In genomic region chr3:149726716-149727407, GRCh38 we compare ENCODE assay signal across 11 cellular contexts. TPM values are rescaled to one million over a fixed set of nuclear protein-coding genes. Genes with fewer than 3 reads are reported as not detected.
A peak's percentile ranks its signal among the peaks of the same experiment; 100 is the strongest.
DNase-seq lines count a peak whose midpoint lies in the region; ATAC-seq and TF ChIP-seq lines count a peak whose summit lies in the region.
"Had no signal": no experiment of that assay in that cellular context is flagged by ENCODE, and none has a peak within 500 bp of the region (broad histone marks: within the 10 kb centered on the region; RNA-seq: fewer than 3 reads in every experiment).

No MANE protein-coding gene starts in this region.

- H3K4me3 ChIP-seq in mucosa of descending colon (no peak overlapping the region), SJCRH30 (no peak overlapping the region)

- peaks cover 11% of the 10 kb centered on the region for H3K4me1 Mint-ChIP-seq in activated CD8-positive, alpha-beta memory T cell treated with anti-CD3 and anti-CD28 coated beads, Interleukin-2, amount 10 ng/mL, durations not matched to agents 7 days and 5 days
- no peaks in the 10 kb centered on the region for H3K4me1 Mint-ChIP-seq in stimulated activated effector memory CD8-positive, alpha-beta T cell treated with anti-CD3 and anti-CD28 coated beads, Interleukin-12 subunit alpha, Interleukin-12 subunit beta, amount 100 ng/mL, for 72 hours

- peaks cover 8% of the 10 kb centered on the region for H3K27me3 Mint-ChIP-seq in activated CD8-positive, alpha-beta memory T cell treated with anti-CD3 and anti-CD28 coated beads, Interleukin-2, amount 10 ng/mL, durations not matched to agents 7 days and 5 days

- intact Hi-C loops in mucosa of descending colon (cut with DNase I, micrococcal nuclease): no loop called here

- CTCF ChIA-PET in activated CD8-positive, alpha-beta memory T cell treated with anti-CD3 and anti-CD28 coated beads, Interleukin-2, amount 10 ng/mL, durations not matched to agents 7 days and 5 days (lab: Charles Lee): interaction anchor here (1.5 to 2.1 kb wide), 2 partner anchors 10 to 158 kb away, joined by 6 to 8 read pairs; no protein-coding TSS in a partner anchor

- peaks cover 11% of the 10 kb centered on the region for H3K36me3 Mint-ChIP-seq in activated CD8-positive, alpha-beta memory T cell treated with anti-CD3 and anti-CD28 coated beads, Interleukin-2, amount 10 ng/mL, durations not matched to agents 7 days and 5 days
- H3K36me3 Mint-ChIP-seq in stimulated activated effector memory CD8-positive, alpha-beta T cell treated with anti-CD3 and anti-CD28 coated beads, Interleukin-12 subunit alpha, Interleukin-12 subunit beta, amount 100 ng/mL, for 72 hours: no peaks in the 10 kb centered on the region

- peaks cover 4% of the 10 kb centered on the region for H3K9me3 Mint-ChIP-seq in activated CD8-positive, alpha-beta memory T cell treated with anti-CD3 and anti-CD28 coated beads, Interleukin-2, amount 10 ng/mL, durations not matched to agents 7 days and 5 days (ENCODE audit: low read depth)
- H3K9me3 Mint-ChIP-seq in stimulated activated effector memory CD8-positive, alpha-beta T cell treated with anti-CD3 and anti-CD28 coated beads, Interleukin-12 subunit alpha, Interleukin-12 subunit beta, amount 100 ng/mL, for 72 hours: no peaks in the 10 kb centered on the region

- no peak for DNase-seq in activated CD8-positive, alpha-beta memory T cell treated with anti-CD3 and anti-CD28 coated beads, Interleukin-2, amount 10 ng/mL, durations not matched to agents 7 days and 5 days
- no peak for DNase-seq in activated CD8-positive, alpha-beta memory T cell treated with anti-CD3 and anti-CD28 coated beads for 24 hours
- DNase-seq in stimulated activated effector memory CD8-positive, alpha-beta T cell treated with anti-CD3 and anti-CD28 coated beads, Interleukin-12 subunit alpha, Interleukin-12 subunit beta, amount 100 ng/mL, for 72 hours (ENCODE audit: low spot score in 2 of 2): peak in 1 of 2 donors; percentile 56
- no peak for DNase-seq in mucosa of descending colon
- DNase-seq in SJCRH30: no peak
- no peak for DNase-seq in anterior cingulate cortex (lab: John Stamatoyannopoulos, UW)
- DNase-seq: activated CD4-positive, CD25-positive, alpha-beta regulatory T cell; amygdala; NCI-H345 had no signal

- no peaks in the 10 kb centered on the region for H3K4me1 ChIP-seq in mucosa of descending colon (ENCODE audit: low read depth)
- H3K4me1 ChIP-seq in SJCRH30: no peaks in the 10 kb centered on the region

- H3K4me3 Mint-ChIP-seq in activated CD8-positive, alpha-beta memory T cell treated with anti-CD3 and anti-CD28 coated beads, Interleukin-2, amount 10 ng/mL, durations not matched to agents 7 days and 5 days: no peak overlapping the region
- no peak overlapping the region for H3K4me3 Mint-ChIP-seq in stimulated activated effector memory CD8-positive, alpha-beta T cell treated with anti-CD3 and anti-CD28 coated beads, Interleukin-12 subunit alpha, Interleukin-12 subunit beta, amount 100 ng/mL, for 72 hours

- H3K27ac Mint-ChIP-seq in activated CD8-positive, alpha-beta memory T cell treated with anti-CD3 and anti-CD28 coated beads, Interleukin-2, amount 10 ng/mL, durations not matched to agents 7 days and 5 days: no peak overlapping the region
- no peak overlapping the region for H3K27ac Mint-ChIP-seq in stimulated activated effector memory CD8-positive, alpha-beta T cell treated with anti-CD3 and anti-CD28 coated beads, Interleukin-12 subunit alpha, Interleukin-12 subunit beta, amount 100 ng/mL, for 72 hours

- TF ChIP-seq CTCF in mucosa of descending colon (IDR thresholded peaks at IDR 0.05): no peak

- H3K27ac ChIP-seq in SJCRH30: no peak overlapping the region

- ATAC-seq in activated CD8-positive, alpha-beta memory T cell treated with anti-CD3 and anti-CD28 coated beads, Interleukin-2, amount 10 ng/mL, durations not matched to agents 7 days and 5 days: peak; percentile 81
- peak; percentile 84 for ATAC-seq in GM21528 (IDR thresholded peaks at IDR 0.05; ENCODE audit: low FRiP score, unreplicated experiment)
- ATAC-seq in HG03196 (IDR thresholded peaks at IDR 0.05; ENCODE audit: unreplicated experiment): peak; percentile 53
- ATAC-seq in stimulated activated effector memory CD8-positive, alpha-beta T cell treated with anti-CD3 and anti-CD28 coated beads, Interleukin-12 subunit alpha, Interleukin-12 subunit beta, amount 100 ng/mL, for 72 hours: peak; percentile 99
- ATAC-seq in mucosa of descending colon: no peak

- H3K9me3 ChIP-seq in mucosa of descending colon: no peaks in the 10 kb centered on the region
- no peaks in the 10 kb centered on the region for H3K9me3 ChIP-seq in SJCRH30 (replicated peaks)

- no peaks in the 10 kb centered on the region for H3K27me3 ChIP-seq in SJCRH30

- H3K36me3 ChIP-seq in mucosa of descending colon (ENCODE audit: low read depth) (no peaks in the 10 kb centered on the region), SJCRH30 (no peaks in the 10 kb centered on the region)

RNA-seq across cellular contexts. Expression of gene COMMD2, which starts 25.4 kb away (rescaled TPM):
- 10 to 100 TPM; 35.5 to 38.9 TPM for total RNA-seq in activated CD8-positive, alpha-beta memory T cell treated with anti-CD3 and anti-CD28 coated beads, Interleukin-2, amount 10 ng/mL, durations not matched to agents 7 days and 5 days
- 10 to 100 TPM; 19.7 to 26.9 (median 25.4) TPM for total RNA-seq in mucosa of descending colon
- 50.6 and 58.1 TPM in 2 replicates for total RNA-seq in SJCRH30 (2014; rRNA removed; shearing (Covaris generic))
